In the genomic region with DNA sequence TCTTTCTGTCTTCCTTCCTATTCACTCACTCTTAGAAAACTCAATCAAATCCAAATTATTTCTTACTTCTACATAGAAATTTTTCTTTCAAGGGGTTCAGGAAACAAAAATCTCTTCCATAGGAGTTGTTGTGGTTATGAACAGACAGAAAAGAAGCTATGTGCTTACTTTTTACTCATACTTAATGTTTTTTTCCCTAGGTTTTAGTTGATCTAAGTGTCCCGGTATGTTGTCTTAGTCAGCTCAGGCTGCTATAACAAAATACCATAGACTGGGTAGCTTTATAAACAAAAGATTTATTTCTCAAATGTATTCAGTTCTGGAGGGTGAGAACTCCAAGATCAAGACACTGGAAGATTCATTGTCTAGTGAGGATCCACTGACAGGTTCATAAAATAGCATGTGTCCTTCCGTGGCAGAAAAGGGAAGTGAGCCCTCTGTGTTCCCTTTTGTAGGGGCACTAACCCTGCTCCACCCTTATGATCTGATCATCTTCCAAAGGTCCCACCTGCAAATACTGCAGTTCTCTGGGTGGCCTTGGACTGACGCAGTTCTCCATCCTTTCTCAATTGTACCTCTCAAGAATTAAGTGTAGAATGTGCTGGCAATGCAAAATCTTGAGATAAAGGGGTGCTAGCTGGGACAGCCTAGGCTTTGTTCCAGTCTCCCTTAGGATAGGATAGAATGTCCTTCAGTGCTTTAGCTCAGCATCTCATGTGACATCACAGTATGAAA, we compare ENCODE assay signal across 11 cellular contexts. TPM values are rescaled to one million over a fixed set of nuclear protein-coding genes. Genes with fewer than 3 reads are reported as not detected.
DNase-seq lines count a peak whose midpoint lies in the region; ATAC-seq lines count a peak whose summit lies in the region.
"Had no signal": no experiment of that assay in that cellular context is flagged by ENCODE, and none has a peak within 500 bp of the region (broad histone marks: within the 10 kb centered on the region; RNA-seq: fewer than 3 reads in every experiment).

No MANE protein-coding gene starts in this region.

- H3K4me1 Mint-ChIP-seq in T-helper 2 cell treated with Interferon-gamma antibody and Interleukin-4, amounts not matched to agents 5 μg/mL and 100 μg/mL, for 36 hours (ENCODE audit: low read depth), result no peaks in the 10 kb centered on the region
- H3K4me1 Mint-ChIP-seq: activated naive CD4-positive, alpha-beta T cell treated with anti-CD3 and anti-CD28 coated beads, Interleukin-2, amount 50 U/mL, for 24 hours had no signal

- H3K4me3 Mint-ChIP-seq in T-helper 2 cell treated with Interferon-gamma antibody and Interleukin-4, amounts not matched to agents 5 μg/mL and 100 μg/mL, for 36 hours, result no peak overlapping the region
- H3K4me3 Mint-ChIP-seq: activated naive CD4-positive, alpha-beta T cell treated with anti-CD3 and anti-CD28 coated beads, Interleukin-2, amount 50 U/mL, for 24 hours had no signal

- H3K9me3 Mint-ChIP-seq in T-helper 2 cell treated with Interferon-gamma antibody and Interleukin-4, amounts not matched to agents 5 μg/mL and 100 μg/mL, for 36 hours, result no peaks in the 10 kb centered on the region
- H3K9me3 Mint-ChIP-seq: activated naive CD4-positive, alpha-beta T cell treated with anti-CD3 and anti-CD28 coated beads, Interleukin-2, amount 50 U/mL, for 24 hours had no signal

- peaks cover 5% of the 10 kb centered on the region for H3K27me3 Mint-ChIP-seq in T-helper 2 cell treated with Interferon-gamma antibody and Interleukin-4, amounts not matched to agents 5 μg/mL and 100 μg/mL, for 36 hours (ENCODE audit: low read depth)
- H3K27me3 Mint-ChIP-seq: activated naive CD4-positive, alpha-beta T cell treated with anti-CD3 and anti-CD28 coated beads, Interleukin-2, amount 50 U/mL, for 24 hours had no signal

- DNase-seq in NCI-H526 treated with DMSO at 0.1 percent for 48 hours (lab: John Stamatoyannopoulos, UW) (no peak), NCI-H1092 treated with DMSO at 0.1 percent for 48 hours (lab: John Stamatoyannopoulos, UW) (no peak)
- no peak for DNase-seq in T-helper 2 cell treated with Interferon-gamma antibody and Interleukin-4, amounts not matched to agents 5 μg/mL and 100 μg/mL, for 36 hours (ENCODE audit: low spot score)
- DNase-seq: GDM1; stimulated activated CD4-positive, alpha-beta T cell treated with anti-CD3 and anti-CD28 coated beads, Interleukin-4, amount 100 ng/mL, for 4 hours had no signal

- H3K36me3 Mint-ChIP-seq in T-helper 2 cell treated with Interferon-gamma antibody and Interleukin-4, amounts not matched to agents 5 μg/mL and 100 μg/mL, for 36 hours (ENCODE audit: low read depth), result no peaks in the 10 kb centered on the region

- no peak overlapping the region for H3K27ac Mint-ChIP-seq in T-helper 2 cell treated with Interferon-gamma antibody and Interleukin-4, amounts not matched to agents 5 μg/mL and 100 μg/mL, for 36 hours
- H3K27ac Mint-ChIP-seq: activated naive CD4-positive, alpha-beta T cell treated with anti-CD3 and anti-CD28 coated beads, Interleukin-2, amount 50 U/mL, for 24 hours had no signal

- ATAC-seq in GM18873 (IDR thresholded peaks at IDR 0.05; ENCODE audit: low FRiP score, unreplicated experiment) (peak; percentile 71), HG02571 (IDR thresholded peaks at IDR 0.05; ENCODE audit: unreplicated experiment) (peak; percentile 68), HG03565 (IDR thresholded peaks at IDR 0.05; ENCODE audit: unreplicated experiment) (peak; percentile 59), esophagus mucosa (peak; percentile 20), HG02970 (IDR thresholded peaks at IDR 0.05; ENCODE audit: low FRiP score, unreplicated experiment) (no peak)

RNA-seq across cellular contexts. Expression of gene VRK2, which starts 14.4 kb away (rescaled TPM):
- total RNA-seq in esophagus mucosa, result 32.6 TPM
